ENCODE assay signal across 8 cellular contexts in genomic region chr7:1663857-1664651, GRCh38. TPM values are rescaled to one million over a fixed set of nuclear protein-coding genes. Genes with fewer than 3 reads are reported as not detected.
DNase-seq lines count a peak whose midpoint lies in the region; ATAC-seq and TF ChIP-seq lines count a peak whose summit lies in the region.

No MANE protein-coding gene starts in this region.

- H3K9me3 ChIP-seq in ES-I3 (ENCODE audit: control insufficient read depth, insufficient read depth, low read length) (no peaks in the 10 kb centered on the region), iPS-18a (ENCODE audit: control insufficient read depth, low read depth, low read length) (no peaks in the 10 kb centered on the region)

- H3K4me3 Mint-ChIP-seq in activated B cell treated with CpG ODN at 0.5 μM for 24 hours: no peak overlapping the region

- H3K4me3 ChIP-seq in iPS-18a (ENCODE audit: low read length) (peak overlapping the region; percentile 64), skeletal muscle cell (ENCODE audit: low read depth, low read length) (peak overlapping the region; percentile 59)

- no peak overlapping the region for H3K27ac ChIP-seq in iPS-18a (ENCODE audit: low read length)

- DNase-seq in activated B cell treated with CpG ODN at 0.5 μM for 24 hours: peak; percentile 15
- no peak for DNase-seq in skeletal muscle cell (ENCODE audit: low read depth)
- no peak for DNase-seq in effector CD4-positive, alpha-beta T cell
- no peak for DNase-seq in germinal center (ENCODE audit: low spot score)
- no peak for DNase-seq in DMS79 treated with DMSO at 0.1 percent for 48 hours (lab: John Stamatoyannopoulos, UW)

- CTCF ChIA-PET in activated B cell treated with CpG ODN at 0.5 μM for 24 hours (lab: Charles Lee): interaction anchor here (1.2 to 1.7 kb wide), 3 partner anchors 433 to 545 kb away, joined by 3 to 8 read pairs (median 3); no protein-coding TSS in a partner anchor

- peaks cover 72% of the 10 kb centered on the region for H3K27me3 ChIP-seq in iPS-18a (ENCODE audit: control insufficient read depth, insufficient read depth, low read length)

- H3K27me3 Mint-ChIP-seq in activated B cell treated with CpG ODN at 0.5 μM for 24 hours: peaks cover 38% of the 10 kb centered on the region

- intact Hi-C loops in activated B cell treated with CpG ODN at 0.5 μM for 24 hours (cut with micrococcal nuclease): loop anchor here (1.0 to 10.0 kb wide), 5 partner anchors 281 to 684 kb away; no protein-coding TSS in a partner anchor

- no peaks in the 10 kb centered on the region for H3K36me3 Mint-ChIP-seq in activated B cell treated with CpG ODN at 0.5 μM for 24 hours (ENCODE audit: low read depth)

- H3K27ac Mint-ChIP-seq in activated B cell treated with CpG ODN at 0.5 μM for 24 hours: no peak overlapping the region

- POLR2A ChIA-PET in activated B cell treated with CpG ODN at 0.5 μM for 24 hours (lab: Charles Lee): interaction anchor here (0.6 to 0.7 kb wide), 3 partner anchors 10 to 51 kb away, joined by 3 to 4 read pairs (median 3); no protein-coding TSS in a partner anchor

- H3K9ac ChIP-seq in ES-I3 (ENCODE audit: low read depth, low read length) (peak overlapping the region; percentile 49; the same call in 1 of the 2 replicates), iPS-18a (ENCODE audit: low read length) (no peak overlapping the region)

- H3K9me3 Mint-ChIP-seq in activated B cell treated with CpG ODN at 0.5 μM for 24 hours: no peaks in the 10 kb centered on the region

- H3K4me1 ChIP-seq in ES-I3 (ENCODE audit: insufficient read depth, low read length) (peaks cover 6% of the 10 kb centered on the region; the same call in 1 of the 2 replicates), iPS-18a (ENCODE audit: control insufficient read depth, low read depth, low read length) (no peaks in the 10 kb centered on the region)

- H3K36me3 ChIP-seq in ES-I3 (ENCODE audit: insufficient read depth, low read length) (no peaks in the 10 kb centered on the region), iPS-18a (ENCODE audit: control insufficient read depth, low read depth, low read length) (no peaks in the 10 kb centered on the region)

- TF ChIP-seq CTCF in activated B cell treated with CpG ODN at 0.5 μM for 24 hours (IDR thresholded peaks at IDR 0.05): no peak

- ATAC-seq in activated B cell treated with CpG ODN at 0.5 μM for 24 hours (ENCODE audit: low read depth) (no peak), HG03108 (IDR thresholded peaks at IDR 0.05; ENCODE audit: unreplicated experiment) (no peak)

- peaks cover 10% of the 10 kb centered on the region for H3K4me1 Mint-ChIP-seq in activated B cell treated with CpG ODN at 0.5 μM for 24 hours

RNA-seq across cellular contexts. Expression of gene ELFN1, which starts 6.0 kb away (rescaled TPM):
- not detected in 2 replicates for total RNA-seq in activated B cell treated with CpG ODN at 0.5 μM for 24 hours
